In the genomic region with DNA sequence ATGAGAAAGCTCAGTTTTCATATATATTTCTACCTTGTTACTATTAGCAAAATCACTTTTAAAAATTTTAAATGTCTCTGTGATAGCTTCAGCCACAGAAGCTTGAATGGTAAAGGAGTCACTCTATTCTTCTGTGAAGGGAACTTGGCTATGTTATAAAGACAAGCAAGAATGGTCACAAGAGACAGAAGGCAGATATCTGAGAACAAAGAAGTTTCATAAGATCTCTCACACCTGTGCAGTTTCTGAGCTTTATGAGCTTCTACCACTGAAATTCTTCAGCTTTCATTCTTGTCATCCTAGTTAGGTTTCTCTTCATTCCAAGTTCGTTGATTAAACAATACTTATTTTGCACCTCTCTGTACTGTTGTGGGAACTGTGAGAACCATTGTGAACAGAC, we compare ENCODE assay signal across 23 cellular contexts.
"Had no signal": no experiment of that assay in that cellular context is flagged by ENCODE, and none has a peak within 500 bp of the region (broad histone marks: within the 10 kb centered on the region; RNA-seq: fewer than 3 reads in every experiment).

No MANE protein-coding gene starts in this region.

- H3K4me2 ChIP-seq: neural progenitor cell had no signal

- H3K27me3 ChIP-seq: heart left ventricle, neural progenitor cell, ovary, right atrium auricular region, sigmoid colon, suprapubic skin, thyroid gland, upper lobe of left lung, vagina had no signal

- H3K4me1 Mint-ChIP-seq: neural progenitor cell had no signal

- H3K9me3 Mint-ChIP-seq: neural progenitor cell had no signal

- H2AFZ ChIP-seq: neural progenitor cell had no signal

- FAIRE-seq: frontal cortex had no signal

- H3K27ac ChIP-seq: heart left ventricle, neural progenitor cell, ovary, right atrium auricular region, sigmoid colon, skin epidermis, suprapubic skin, thyroid gland, upper lobe of left lung, vagina had no signal

- H3K36me3 ChIP-seq: heart left ventricle, neural progenitor cell, ovary, right atrium auricular region, sigmoid colon, suprapubic skin, thyroid gland, upper lobe of left lung, vagina had no signal

- ATAC-seq: heart left ventricle; left colon; left ventricle myocardium superior; natural killer cell treated with Interleukin-12 subunit alpha and Interleukin-12 subunit beta and Interleukin-15 and Interleukin-18, amount 100 ng/mL, for 72 hours had no signal

- H3K4me3 ChIP-seq: heart left ventricle, lung, neural progenitor cell, ovary, right atrium auricular region, sigmoid colon, skin epidermis, suprapubic skin, thyroid gland, upper lobe of left lung, vagina had no signal

- H3K9ac ChIP-seq: neural progenitor cell had no signal

- DNase-seq: effector CD4-positive, alpha-beta T cell; heart left ventricle; hippocampal formation; left colon; left ventricle myocardium superior; mesenchymal stem cell; midbrain; nucleus accumbens; ovary; sigmoid colon; stimulated activated CD4-positive, alpha-beta T cell treated with anti-CD3 and anti-CD28 coated beads, Interleukin-2, amount 100 ng/mL, for 24 hours; stimulated activated CD4-positive, alpha-beta T cell treated with anti-CD3 and anti-CD28 coated beads, Interleukin-4, amount 100 ng/mL, for 4 hours; stimulated activated naive CD4-positive, alpha-beta T cell treated with Interleukin-2 at 50 U/mL for 16 hours; thyroid gland; upper lobe of left lung had no signal

- H3K4me1 ChIP-seq: heart left ventricle, neural progenitor cell, right atrium auricular region, sigmoid colon, suprapubic skin, thyroid gland, upper lobe of left lung, vagina had no signal

- H3K27ac Mint-ChIP-seq: natural killer cell treated with Interleukin-12 subunit alpha and Interleukin-12 subunit beta and Interleukin-15 and Interleukin-18, amount 100 ng/mL, for 72 hours; neural progenitor cell had no signal

- H3K4me3 Mint-ChIP-seq: natural killer cell treated with Interleukin-12 subunit alpha and Interleukin-12 subunit beta and Interleukin-15 and Interleukin-18, amount 100 ng/mL, for 72 hours; neural progenitor cell had no signal

- H3K9me3 ChIP-seq: heart left ventricle, ovary, right atrium auricular region, sigmoid colon, suprapubic skin, upper lobe of left lung, vagina had no signal

- H3K36me3 Mint-ChIP-seq: natural killer cell treated with Interleukin-12 subunit alpha and Interleukin-12 subunit beta and Interleukin-15 and Interleukin-18, amount 100 ng/mL, for 72 hours; neural progenitor cell had no signal
